ENCODE assay signal across 13 cellular contexts in the genomic region with DNA sequence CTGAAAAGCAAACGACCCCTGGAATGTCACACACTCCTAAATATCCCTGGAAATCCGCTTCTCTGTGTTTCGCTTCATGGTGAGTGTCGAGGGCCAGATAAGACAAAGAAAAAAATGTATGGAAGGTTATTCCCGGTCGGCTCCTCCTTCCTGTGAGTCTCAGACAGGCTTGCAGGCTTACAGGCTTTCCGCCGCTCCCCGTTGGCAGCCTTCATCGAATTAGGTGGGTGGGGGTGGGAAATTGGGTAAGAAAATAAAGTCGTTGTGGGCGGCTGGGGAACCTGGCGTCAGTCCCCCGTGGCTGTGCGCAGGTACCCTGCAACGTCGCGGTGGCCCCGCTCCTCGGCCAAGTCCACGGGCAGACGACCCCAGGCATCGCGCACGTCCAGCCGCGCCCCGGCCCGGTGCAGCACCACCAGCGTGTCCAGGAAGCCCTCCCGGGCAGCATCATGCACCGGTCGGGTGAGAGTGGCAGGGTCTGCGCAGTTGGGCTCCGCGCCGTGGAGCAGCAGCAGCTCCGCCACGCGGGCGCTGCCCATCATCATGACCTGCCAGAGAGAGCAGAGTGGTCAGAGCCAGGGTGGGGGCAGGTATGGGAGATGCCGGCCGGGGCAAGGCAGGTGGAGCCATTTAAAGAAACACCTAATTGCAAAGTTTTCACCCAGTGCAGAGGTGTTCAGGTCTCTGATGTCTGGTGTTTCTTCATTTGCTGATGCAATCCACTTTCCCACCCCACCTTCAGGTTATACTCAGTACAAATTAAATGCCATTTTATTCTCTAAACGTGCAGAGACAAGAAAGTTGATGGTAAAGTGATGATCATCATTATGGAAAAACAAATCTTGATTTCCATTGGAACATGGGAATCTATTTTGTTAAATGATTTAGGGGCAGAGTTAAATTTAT. TPM values are rescaled to one million over a fixed set of nuclear protein-coding genes. Genes with fewer than 3 reads are reported as not detected.
DNase-seq lines count a peak whose midpoint lies in the region; ATAC-seq, FAIRE-seq and TF ChIP-seq lines count a peak whose summit lies in the region.
"Had no signal": no experiment of that assay in that cellular context is flagged by ENCODE, and none has a peak within 500 bp of the region (broad histone marks: within the 10 kb centered on the region; RNA-seq: fewer than 3 reads in every experiment).

No MANE protein-coding gene starts in this region.

- no TSS peak for BruUV-seq in HepG2 (replicated peaks; lab: Mats Ljungman, UMichigan)
- BruUV-seq in GM12878 (replicated peaks; lab: Mats Ljungman, UMichigan), result no TSS peak

- POLR2A ChIA-PET in HepG2 (lab: Yijun Ruan, JAX) (no interaction called here), GM12878 (lab: Charles Lee) (no interaction called here)

- H3K4me3 ChIP-seq in HepG2 (replicated peaks in 1 of 3; ENCODE audit: insufficient read depth in 1 of 3, low read depth in 2 of 3, low read length in 3 of 3), result no peak overlapping the region
- no peak overlapping the region for H3K4me3 ChIP-seq in right lobe of liver
- H3K4me3 ChIP-seq in GM12878, result no peak overlapping the region
- H3K4me3 ChIP-seq in testis, result peak overlapping the region; percentile 9 to 21
- H3K4me3 ChIP-seq: lung had no signal

- H3K27me3 ChIP-seq in HepG2 (ENCODE audit: control insufficient read depth in 1 of 2, insufficient read depth in 2 of 2, low read length in 2 of 2) (no peaks in the 10 kb centered on the region), right lobe of liver (peaks cover 0 to 19% of the 10 kb centered on the region in 2 donors), GM12878 (replicated peaks in 1 of 2; ENCODE audit: control insufficient read depth in 2 of 2, insufficient read depth in 2 of 2, low read length in 1 of 2) (peaks cover 0 to 2% of the 10 kb centered on the region in 2 experiments; a peak in 1 of 4 replicates), testis (no peaks in the 10 kb centered on the region)

- H4K20me1 ChIP-seq in HepG2 (ENCODE audit: insufficient read depth, low read length) (no peaks in the 10 kb centered on the region), GM12878 (ENCODE audit: control insufficient read depth, insufficient read depth) (no peaks in the 10 kb centered on the region)

- no peak for ATAC-seq in HepG2
- no peak for ATAC-seq in right lobe of liver
- no peak for ATAC-seq in GM12878
- no peak for ATAC-seq in HG02885 (IDR thresholded peaks at IDR 0.05; ENCODE audit: poor library complexity, unreplicated experiment)

- H3K79me2 ChIP-seq in HepG2 (ENCODE audit: insufficient read depth, low read length) (no peaks in the 10 kb centered on the region), GM12878 (ENCODE audit: control insufficient read depth, insufficient read depth, low read length) (no peaks in the 10 kb centered on the region)

- SMC1A ChIA-PET in GM12878 (lab: Charles Lee; ENCODE audit: uncharacterized antibody, unreplicated experiment), result interaction anchor here (1.5 to 5.6 kb wide), 4 partner anchors 23 to 195 kb away, joined by 4 to 121 read pairs (median 30); no protein-coding TSS in a partner anchor

- H3K4me2 ChIP-seq in HepG2 (ENCODE audit: low read depth, low read length), result no peak overlapping the region
- H3K4me2 ChIP-seq in GM12878 (ENCODE audit: control insufficient read depth, insufficient read depth), result peak overlapping the region; percentile 31; the same call in 1 of the 2 replicates

- no peak for TF ChIP-seq POLR2A in HepG2 (IDR thresholded peaks at IDR 0.05; ENCODE audit: insufficient read depth in 1 of 2, low read depth in 2 of 2, low read length in 2 of 2)
- TF ChIP-seq POLR2A in right lobe of liver (IDR thresholded peaks at IDR 0.05), result no peak
- TF ChIP-seq POLR2A in GM12878 (IDR thresholded peaks at IDR 0.05; ENCODE audit: low read depth, low read length), result no peak
- no peak for TF ChIP-seq POLR2A in testis (IDR thresholded peaks at IDR 0.05)

- FAIRE-seq in HepG2 (lab: Jason Lieb, UNC), result no peak
- FAIRE-seq in GM12878 (lab: Jason Lieb, UNC), result no peak
- FAIRE-seq: H54 had no signal

- 77% methylated on average over 37 of the region's 44 CpGs for WGBS in HepG2 (ENCODE audit: low lambda C conversion rate)
- WGBS in right lobe of liver (ENCODE audit: insufficient coverage, low coverage, low lambda C conversion rate, missing lambda C conversion rate), result 23% methylated on average over 22 of the region's 44 CpGs
- 85% methylated on average over 38 of the region's 44 CpGs for WGBS in GM12878 (ENCODE audit: insufficient coverage, insufficient replicate concordance, low lambda C conversion rate, missing lambda C conversion rate)
- 21 to 30% methylated on average over 26 to 41 of the region's 44 CpGs for WGBS in testis, 2 donors

- TF ChIP-seq EP300 in HepG2 (IDR thresholded peaks at IDR 0.05; ENCODE audit: low read depth in 2 of 2, low read length in 2 of 2) (no peak), HepG2 (CRISPR knock-in tag; IDR thresholded peaks at IDR 0.05; ENCODE audit: borderline replicate concordance) (no peak), GM12878 (IDR thresholded peaks at IDR 0.05; ENCODE audit: borderline replicate concordance in 1 of 2, control insufficient read depth in 1 of 2, low read depth in 2 of 2, low read length in 2 of 2) (no peak)

- H3K9ac ChIP-seq in HepG2 (ENCODE audit: insufficient read depth, low read depth, low read length) (no peak overlapping the region), GM12878 (ENCODE audit: control insufficient read depth, insufficient read depth, low read length) (no peak overlapping the region)

- H3K9me3 ChIP-seq in HepG2 (ENCODE audit: low read length) (no peaks in the 10 kb centered on the region), right lobe of liver (no peaks in the 10 kb centered on the region), GM12878 (replicated peaks; ENCODE audit: control insufficient read depth, insufficient read depth, low read length) (no peaks in the 10 kb centered on the region), testis (no peaks in the 10 kb centered on the region)

- TF ChIP-seq CTCF in HepG2 (CRISPR knock-in tag; IDR thresholded peaks at IDR 0.05) (no peak), right lobe of liver (IDR thresholded peaks at IDR 0.05) (no peak), GM12878 (IDR thresholded peaks at IDR 0.05 in 2 of 3, conservative IDR thresholded peaks at IDR 0.05 in 1 of 3; ENCODE audit: control insufficient read depth in 2 of 3, extremely low read depth in 1 of 3, insufficient read depth in 1 of 3, low read depth in 3 of 3, low read length in 3 of 3) (no peak), testis (IDR thresholded peaks at IDR 0.05) (no peak), GM13976 (IDR thresholded peaks at IDR 0.05; ENCODE audit: borderline replicate concordance, control extremely low read depth, extremely low read depth, insufficient read depth, missing control alignments) (no peak)

- DNase-seq in HepG2 (ENCODE audit: low spot score) (no peak), right lobe of liver (no peak), GM12878 (ENCODE audit: low read depth, low spot score) (no peak), islet precursor cell (peak; percentile 67), testis (no peak), NCI-H1417 treated with DMSO at 0.1 percent for 48 hours (lab: John Stamatoyannopoulos, UW) (no peak), GM13976 (ENCODE audit: low spot score) (no peak)
- DNase-seq: activated CD8-positive, alpha-beta memory T cell treated with anti-CD3 and anti-CD28 coated beads, Interleukin-2, amount 50 U/mL, for 48 hours; CD4-positive, alpha-beta T cell had no signal

- H3K4me1 ChIP-seq in HepG2 (ENCODE audit: insufficient read depth, low read length) (peaks cover 12% of the 10 kb centered on the region), right lobe of liver (no peaks in the 10 kb centered on the region), GM12878 (ENCODE audit: control insufficient read depth, insufficient read depth, low read length) (peaks cover 12% of the 10 kb centered on the region), testis (no peaks in the 10 kb centered on the region)

- RAD21 ChIA-PET in GM12878 (lab: Charles Lee; ENCODE audit: unreplicated experiment), result no interaction called here

- no peak overlapping the region for H3K27ac ChIP-seq in HepG2 (ENCODE audit: extremely low read length, insufficient read depth, low read length)
- H3K27ac ChIP-seq in right lobe of liver, result no peak overlapping the region
- no peak overlapping the region for H3K27ac ChIP-seq in GM12878 (ENCODE audit: control insufficient read depth, insufficient read depth)
- H3K27ac ChIP-seq in testis, result no peak overlapping the region

- CTCF ChIA-PET in HepG2 (lab: Yijun Ruan, JAX; ENCODE audit: low intra/inter-chr PET ratio, low total read pairs) (interaction anchor here (3.7 kb wide), 1 partner anchor 192 kb away, joined by 70 read pairs; no protein-coding TSS in a partner anchor), GM12878 (lab: Yijun Ruan, JAX) (interaction anchor here (1.2 to 6.1 kb wide), 7 partner anchors 13 to 233 kb away, joined by 4 to 179 read pairs (median 33); a partner anchor contains a TSS)

- H2AFZ ChIP-seq in HepG2 (ENCODE audit: low read length), result no peak overlapping the region
- H2AFZ ChIP-seq in GM12878 (ENCODE audit: control insufficient read depth, low read depth, low read length), result no peak overlapping the region

- intact Hi-C loops in HepG2 (cut with micrococcal nuclease; ENCODE audit: unreplicated experiment), result loop anchor here (10.0 kb wide), 1 partner anchor 671 kb away; a partner anchor contains a TSS
- intact Hi-C loops in right lobe of liver (cut with DNase I), result no loop called here
- intact Hi-C loops in GM12878 (cut with micrococcal nuclease; ENCODE audit: unreplicated experiment), result loop anchor here (5.0 kb wide), 1 partner anchor 174 kb away; no protein-coding TSS in a partner anchor
- intact Hi-C loops in testis (cut with DNase I; ENCODE audit: low total_unique reads), result no loop called here

- H3K36me3 ChIP-seq in HepG2 (replicated peaks in 1 of 2; ENCODE audit: control insufficient read depth in 1 of 2, insufficient read depth in 2 of 2, low read length in 2 of 2) (no peaks in the 10 kb centered on the region), right lobe of liver (no peaks in the 10 kb centered on the region), GM12878 (ENCODE audit: control insufficient read depth in 2 of 2, insufficient read depth in 2 of 2, low read length in 1 of 2) (no peaks in the 10 kb centered on the region), testis (ENCODE audit: low read depth, missing control alignments) (no peaks in the 10 kb centered on the region)

- in situ Hi-C loops in HepG2 (cut with HindIII; ENCODE audit: extremely low pct_ligation_motif_present, low pct_unique_long_range_greater_than_20kb) (loop anchor here (5.0 kb wide), 1 partner anchor 189 kb away; no protein-coding TSS in a partner anchor), GM12878 (cut with MboI) (loop anchor here (5.0 kb wide), 1 partner anchor 189 kb away; no protein-coding TSS in a partner anchor), GM13976 (cut with MboI; ENCODE audit: low sequenced_read_pairs, unreplicated experiment) (no loop called here)

- TF ChIP-seq RAD21 in HepG2 (CRISPR knock-in tag; IDR thresholded peaks at IDR 0.05), result no peak
- no peak for TF ChIP-seq RAD21 in GM12878 (IDR thresholded peaks at IDR 0.05; ENCODE audit: insufficient read depth, low read depth, low read length)

RNA-seq across cellular contexts. Expression of a gene that starts 3.2 kb away (rescaled TPM):
- total RNA-seq in HepG2 (2016; rRNA removed; fragmentation: Illumina TruSeq; extraction: Trizol), result 0.83 and 1.4 TPM in 2 replicates
- total RNA-seq in HepG2 (2016; cell fraction: cytosol; rRNA removed; fragmentation: Illumina TruSeq; extraction: Trizol; ENCODE audit: low read depth), result 0.09 and 0.20 TPM in 2 replicates
- total RNA-seq in HepG2 (2016; cell fraction: insoluble cytoplasmic fraction; rRNA removed; fragmentation: Illumina TruSeq; extraction: Trizol), result 0.73 and 1.3 TPM in 2 replicates
- total RNA-seq in HepG2 (2016; cell fraction: membrane; rRNA removed; fragmentation: Illumina TruSeq; extraction: Trizol), result 0.41 and 0.46 TPM in 2 replicates
- total RNA-seq in HepG2 (2016; cell fraction: nucleus; rRNA removed; fragmentation: Illumina TruSeq; extraction: Trizol), result 0.69 and 0.90 TPM in 2 replicates
- polyA plus RNA-seq in HepG2 (2011; rRNA removed), result 1.5 and 2.3 TPM in 2 replicates
- 1.4 and 1.7 TPM in 2 replicates for polyA plus RNA-seq in HepG2 (2011; cell fraction: cytosol; rRNA removed)
- polyA plus RNA-seq in HepG2 (2011; cell fraction: nucleus; rRNA removed), result 5.9 and 8.6 TPM in 2 replicates
- 0.48 and 1.5 TPM in 2 replicates for polyA plus RNA-seq in HepG2 (2012)
- 0.10 and 0.12 TPM in 2 replicates for polyA plus RNA-seq in HepG2 (2016; cell fraction: cytosol; fragmentation: Illumina TruSeq; extraction: Trizol; ENCODE audit: low read depth)
- 1.1 and 1.4 TPM in 2 replicates for polyA plus RNA-seq in HepG2 (2016; cell fraction: insoluble cytoplasmic fraction; fragmentation: Illumina TruSeq; extraction: Trizol; ENCODE audit: low read depth)
- polyA plus RNA-seq in HepG2 (2016; cell fraction: membrane; fragmentation: Illumina TruSeq; extraction: Trizol; ENCODE audit: low read depth), result 0.26 and 0.31 TPM in 2 replicates
- 3.1 and 3.7 TPM in 2 replicates for polyA plus RNA-seq in HepG2 (2016; cell fraction: nucleus; fragmentation: Illumina TruSeq; extraction: Trizol; ENCODE audit: insufficient read depth, low read depth)
- 0.54 and 6.2 TPM in 2 replicates for polyA minus RNA-seq in HepG2 (2011; rRNA and poly(A)+ RNA removed; ENCODE audit: low replicate concordance)
- 0.40 and 1.1 TPM in 2 replicates for polyA minus RNA-seq in HepG2 (2011; cell fraction: cytosol; rRNA and poly(A)+ RNA removed)
- 2.4 and 3.4 TPM in 2 replicates for polyA minus RNA-seq in HepG2 (2011; cell fraction: nucleus; rRNA and poly(A)+ RNA removed)
- 1 to 10 TPM in 5 of 6 experiments, under 1 TPM in 1; 0.64 to 4.2 (median 1.8) TPM for total RNA-seq in right lobe of liver
- not detected in 2 replicates for total RNA-seq in GM12878 (2013; cell fraction: nucleolus; rRNA removed)
- total RNA-seq in GM12878 (2014; rRNA removed), result 0.06 and 0.22 TPM in 2 replicates
- total RNA-seq in GM12878 (2014; rRNA removed; fragmentation: Illumina TruSeq; extraction: Trizol), result 0.09 and 0.14 TPM in 2 replicates
- 0.15 and 0.19 TPM in 2 replicates for total RNA-seq in GM12878 (2021)
- 0.08 TPM for polyA plus RNA-seq in GM12878 (2011; ENCODE audit: low read depth)
- 0.03 TPM in 1 of 2 replicates, not detected in the other for polyA plus RNA-seq in GM12878 (2011; rRNA removed)
- 0.03 and 0.12 TPM in 2 replicates for polyA plus RNA-seq in GM12878 (2011; cell fraction: cytosol; rRNA removed)
- polyA plus RNA-seq in GM12878 (2011; cell fraction: nucleus; rRNA removed), result 0.07 and 0.19 TPM in 2 replicates
- 0.20 and 0.27 TPM in 2 replicates for polyA plus RNA-seq in GM12878 (2012)
- 0.03 and 0.06 TPM in 2 replicates for polyA plus RNA-seq in GM12878 (2014; fragmentation: Illumina TruSeq; extraction: Trizol)
- under 1 TPM; 0.04 to 0.08 TPM for polyA plus RNA-seq in GM12878 (2014; fragmentation: Nextera tagmentation; extraction: Ambion mirVana)
- 0.16 and 0.47 TPM in 2 replicates for polyA plus RNA-seq in GM12878 (2014; rRNA removed)
- polyA plus RNA-seq in GM12878 (2016; fragmentation: Nextera tagmentation; extraction: Ambion mirVana), result under 1 TPM in 1 of 2 experiments, not detected in 1; 0.13 TPM
- polyA minus RNA-seq in GM12878 (2011; rRNA and poly(A)+ RNA removed), result 0.07 TPM in 1 of 2 replicates, not detected in the other
- polyA minus RNA-seq in GM12878 (2011; cell fraction: cytosol; rRNA and poly(A)+ RNA removed), result not detected in 2 replicates
- not detected in 2 replicates for polyA minus RNA-seq in GM12878 (2011; cell fraction: nucleus; rRNA and poly(A)+ RNA removed)
- 10 to 100 TPM; 17.3 to 28.7 TPM for total RNA-seq in testis
- polyA plus RNA-seq in testis (ENCODE audit: insufficient read depth, low read depth, low replicate concordance), result 11.8 TPM
- total RNA-seq: CD4-positive, alpha-beta T cell; SK-MEL-5 had no signal

RNA-seq across cellular contexts. Expression of a gene that starts 11.4 kb away (rescaled TPM):
- total RNA-seq in HepG2 (2016; rRNA removed; fragmentation: Illumina TruSeq; extraction: Trizol) (0.64 and 0.77 TPM in 2 replicates), right lobe of liver (under 1 TPM in 4 of 6 experiments, not detected in 2; 0.13 to 0.37 (median 0.21) TPM), GM12878 (2014; rRNA removed) (1.0 and 2.0 TPM in 2 replicates), GM12878 (2014; rRNA removed; fragmentation: Illumina TruSeq; extraction: Trizol) (1.5 and 1.7 TPM in 2 replicates), GM12878 (2021) (0.98 and 1.3 TPM in 2 replicates), testis (1 to 10 TPM; 3.0 to 3.5 TPM)
- total RNA-seq in HepG2 (2016; cell fraction: cytosol; rRNA removed; fragmentation: Illumina TruSeq; extraction: Trizol; ENCODE audit: low read depth), result 0.35 TPM in 1 of 2 replicates, not detected in the other
- total RNA-seq in HepG2 (2016; cell fraction: insoluble cytoplasmic fraction; rRNA removed; fragmentation: Illumina TruSeq; extraction: Trizol), result 0.31 and 0.78 TPM in 2 replicates
- total RNA-seq in HepG2 (2016; cell fraction: membrane; rRNA removed; fragmentation: Illumina TruSeq; extraction: Trizol), result 0.31 and 0.76 TPM in 2 replicates
- 1.1 TPM in 1 of 2 replicates, not detected in the other for total RNA-seq in HepG2 (2016; cell fraction: nucleus; rRNA removed; fragmentation: Illumina TruSeq; extraction: Trizol)
- polyA plus RNA-seq in HepG2 (2011; rRNA removed) (1.8 and 2.3 TPM in 2 replicates), GM12878 (2011; rRNA removed) (1.5 and 1.9 TPM in 2 replicates), GM12878 (2014; fragmentation: Illumina TruSeq; extraction: Trizol) (0.38 and 0.69 TPM in 2 replicates), GM12878 (2014; fragmentation: Nextera tagmentation; extraction: Ambion mirVana) (under 1 TPM in 1 of 2 experiments, not detected in 1; 0.22 TPM), GM12878 (2014; rRNA removed) (2.1 and 2.2 TPM in 2 replicates), GM12878 (2016; fragmentation: Nextera tagmentation; extraction: Ambion mirVana) (under 1 TPM; 0.66 to 0.88 TPM), testis (ENCODE audit: insufficient read depth, low read depth, low replicate concordance) (2.2 TPM)
- 0.78 and 1.1 TPM in 2 replicates for polyA plus RNA-seq in HepG2 (2011; cell fraction: cytosol; rRNA removed)
- 1.3 and 1.6 TPM in 2 replicates for polyA plus RNA-seq in HepG2 (2011; cell fraction: nucleus; rRNA removed)
- 0.27 TPM in 1 of 2 replicates, not detected in the other for polyA plus RNA-seq in HepG2 (2012)
- polyA plus RNA-seq in HepG2 (2016; cell fraction: cytosol; fragmentation: Illumina TruSeq; extraction: Trizol; ENCODE audit: low read depth), result 0.35 and 0.36 TPM in 2 replicates
- polyA plus RNA-seq in HepG2 (2016; cell fraction: insoluble cytoplasmic fraction; fragmentation: Illumina TruSeq; extraction: Trizol; ENCODE audit: low read depth), result 0.41 and 0.54 TPM in 2 replicates
- 0.39 and 0.51 TPM in 2 replicates for polyA plus RNA-seq in HepG2 (2016; cell fraction: membrane; fragmentation: Illumina TruSeq; extraction: Trizol; ENCODE audit: low read depth)
- polyA plus RNA-seq in HepG2 (2016; cell fraction: nucleus; fragmentation: Illumina TruSeq; extraction: Trizol; ENCODE audit: insufficient read depth, low read depth), result 0.47 and 1.1 TPM in 2 replicates
- 12.7 TPM in 1 of 2 replicates, not detected in the other for polyA minus RNA-seq in HepG2 (2011; rRNA and poly(A)+ RNA removed; ENCODE audit: low replicate concordance)
- not detected in 2 replicates for polyA minus RNA-seq in HepG2 (2011; cell fraction: cytosol; rRNA and poly(A)+ RNA removed)
- polyA minus RNA-seq in HepG2 (2011; cell fraction: nucleus; rRNA and poly(A)+ RNA removed), result 2.1 and 2.7 TPM in 2 replicates
- 2.9 and 3.3 TPM in 2 replicates for total RNA-seq in GM12878 (2013; cell fraction: nucleolus; rRNA removed)
- polyA plus RNA-seq in GM12878 (2011; ENCODE audit: low read depth), result 0.49 TPM
- polyA plus RNA-seq in GM12878 (2011; cell fraction: cytosol; rRNA removed), result 0.55 and 0.94 TPM in 2 replicates
- 3.2 and 3.3 TPM in 2 replicates for polyA plus RNA-seq in GM12878 (2011; cell fraction: nucleus; rRNA removed)
- polyA plus RNA-seq in GM12878 (2012), result 0.54 and 0.67 TPM in 2 replicates
- polyA minus RNA-seq in GM12878 (2011; rRNA and poly(A)+ RNA removed), result 1.8 and 2.3 TPM in 2 replicates
- 0.73 TPM in 1 of 2 replicates, not detected in the other for polyA minus RNA-seq in GM12878 (2011; cell fraction: cytosol; rRNA and poly(A)+ RNA removed)
- 3.9 and 7.8 TPM in 2 replicates for polyA minus RNA-seq in GM12878 (2011; cell fraction: nucleus; rRNA and poly(A)+ RNA removed)
- total RNA-seq: SK-MEL-5 had no signal

RNA-seq across cellular contexts. Expression of a gene that starts 11.8 kb away (rescaled TPM):
- 4.2 TPM in 2 replicates for total RNA-seq in HepG2 (2016; rRNA removed; fragmentation: Illumina TruSeq; extraction: Trizol)
- total RNA-seq in HepG2 (2016; cell fraction: cytosol; rRNA removed; fragmentation: Illumina TruSeq; extraction: Trizol; ENCODE audit: low read depth), result 1.9 and 3.2 TPM in 2 replicates
- total RNA-seq in HepG2 (2016; cell fraction: insoluble cytoplasmic fraction; rRNA removed; fragmentation: Illumina TruSeq; extraction: Trizol), result 4.0 and 4.4 TPM in 2 replicates
- 3.2 and 4.1 TPM in 2 replicates for total RNA-seq in HepG2 (2016; cell fraction: membrane; rRNA removed; fragmentation: Illumina TruSeq; extraction: Trizol)
- total RNA-seq in HepG2 (2016; cell fraction: nucleus; rRNA removed; fragmentation: Illumina TruSeq; extraction: Trizol), result 1.3 and 1.7 TPM in 2 replicates
- polyA plus RNA-seq in HepG2 (2011; rRNA removed), result 4.8 and 7.4 TPM in 2 replicates
- polyA plus RNA-seq in HepG2 (2011; cell fraction: cytosol; rRNA removed), result 6.0 and 6.8 TPM in 2 replicates
- 4.8 and 7.1 TPM in 2 replicates for polyA plus RNA-seq in HepG2 (2011; cell fraction: nucleus; rRNA removed)
- 1.3 and 2.3 TPM in 2 replicates for polyA plus RNA-seq in HepG2 (2012)
- 2.5 and 3.2 TPM in 2 replicates for polyA plus RNA-seq in HepG2 (2016; cell fraction: cytosol; fragmentation: Illumina TruSeq; extraction: Trizol; ENCODE audit: low read depth)
- polyA plus RNA-seq in HepG2 (2016; cell fraction: insoluble cytoplasmic fraction; fragmentation: Illumina TruSeq; extraction: Trizol; ENCODE audit: low read depth), result 5.0 and 6.3 TPM in 2 replicates
- polyA plus RNA-seq in HepG2 (2016; cell fraction: membrane; fragmentation: Illumina TruSeq; extraction: Trizol; ENCODE audit: low read depth), result 3.5 and 3.6 TPM in 2 replicates
- 4.3 and 4.4 TPM in 2 replicates for polyA plus RNA-seq in HepG2 (2016; cell fraction: nucleus; fragmentation: Illumina TruSeq; extraction: Trizol; ENCODE audit: insufficient read depth, low read depth)
- polyA minus RNA-seq in HepG2 (2011; rRNA and poly(A)+ RNA removed; ENCODE audit: low replicate concordance), result 3.3 and 67.7 TPM in 2 replicates
- 3.8 and 4.1 TPM in 2 replicates for polyA minus RNA-seq in HepG2 (2011; cell fraction: cytosol; rRNA and poly(A)+ RNA removed)
- 3.2 and 3.9 TPM in 2 replicates for polyA minus RNA-seq in HepG2 (2011; cell fraction: nucleus; rRNA and poly(A)+ RNA removed)
- total RNA-seq in right lobe of liver, result 1 to 10 TPM in 3 of 6 experiments, under 1 TPM in 2, not detected in 1; 0.30 to 1.4 (median 1.2) TPM
- 4.5 and 7.0 TPM in 2 replicates for total RNA-seq in GM12878 (2013; cell fraction: nucleolus; rRNA removed)
- total RNA-seq in GM12878 (2014; rRNA removed), result 29.0 and 34.5 TPM in 2 replicates
- 5.6 and 6.1 TPM in 2 replicates for total RNA-seq in GM12878 (2014; rRNA removed; fragmentation: Illumina TruSeq; extraction: Trizol)
- 28.0 and 30.6 TPM in 2 replicates for total RNA-seq in GM12878 (2021)
- polyA plus RNA-seq in GM12878 (2011; ENCODE audit: low read depth), result 3.2 TPM
- polyA plus RNA-seq in GM12878 (2011; rRNA removed), result 5.3 and 6.3 TPM in 2 replicates
- 10.1 and 22.5 TPM in 2 replicates for polyA plus RNA-seq in GM12878 (2011; cell fraction: cytosol; rRNA removed)
- 13.3 and 21.0 TPM in 2 replicates for polyA plus RNA-seq in GM12878 (2011; cell fraction: nucleus; rRNA removed)
- polyA plus RNA-seq in GM12878 (2012), result 20.0 and 21.9 TPM in 2 replicates
- 3.9 and 8.8 TPM in 2 replicates for polyA plus RNA-seq in GM12878 (2014; fragmentation: Illumina TruSeq; extraction: Trizol)
- polyA plus RNA-seq in GM12878 (2014; fragmentation: Nextera tagmentation; extraction: Ambion mirVana), result 1 to 10 TPM in 1 of 2 experiments, under 1 TPM in 1; 0.84 to 2.3 TPM
- polyA plus RNA-seq in GM12878 (2014; rRNA removed), result 40.1 and 48.7 TPM in 2 replicates
- polyA plus RNA-seq in GM12878 (2016; fragmentation: Nextera tagmentation; extraction: Ambion mirVana), result 10 to 100 TPM; 32.1 to 41.2 TPM
- 2.9 and 3.0 TPM in 2 replicates for polyA minus RNA-seq in GM12878 (2011; rRNA and poly(A)+ RNA removed)
- polyA minus RNA-seq in GM12878 (2011; cell fraction: cytosol; rRNA and poly(A)+ RNA removed), result 5.7 and 6.1 TPM in 2 replicates
- polyA minus RNA-seq in GM12878 (2011; cell fraction: nucleus; rRNA and poly(A)+ RNA removed), result 4.4 and 11.1 TPM in 2 replicates
- 10 to 100 TPM; 20.4 to 67.5 TPM for total RNA-seq in testis
- 12.9 TPM for polyA plus RNA-seq in testis (ENCODE audit: insufficient read depth, low read depth, low replicate concordance)
- total RNA-seq: SK-MEL-5 had no signal

Comparison
In these comparisons a context has a peak if more than half of its experiments do, and no peak if none do; other contexts are left out.
1. intact Hi-C loops: an anchor here in HepG2 (10.0 kb wide) and GM12878 (5.0 kb wide); none called in right lobe of liver and testis.
2. H3K4me3 ChIP-seq: peak in testis (2 of 2); none in HepG2 (0 of 3), right lobe of liver (0 of 3) and GM12878 (single experiment).